In genomic region chr5:76074487-76074886, GRCh38 we compare ENCODE assay signal across 9 cellular contexts. TPM values are rescaled to one million over a fixed set of nuclear protein-coding genes. Genes with fewer than 3 reads are reported as not detected.
DNase-seq lines count a peak whose midpoint lies in the region; ATAC-seq and TF ChIP-seq lines count a peak whose summit lies in the region.
"Had no signal": no experiment of that assay in that cellular context is flagged by ENCODE, and none has a peak within 500 bp of the region (broad histone marks: within the 10 kb centered on the region; RNA-seq: fewer than 3 reads in every experiment).

No MANE protein-coding gene starts in this region.

- no peaks in the 10 kb centered on the region for H3K79me1 ChIP-seq in mesendoderm (ENCODE audit: low read length)

- no peak overlapping the region for H3K18ac ChIP-seq in mesendoderm (ENCODE audit: low read length)

- no peak overlapping the region for H3K56ac ChIP-seq in mesendoderm (ENCODE audit: low read length)

- intact Hi-C loops in left lung (cut with DNase I) (no loop called here), posterior vena cava (cut with DNase I) (no loop called here)

- no peaks in the 10 kb centered on the region for H3K9me2 ChIP-seq in Karpas-422 (replicated peaks; ENCODE audit: insufficient read depth, low read length)

- H3K27me3 ChIP-seq in Karpas-422 (ENCODE audit: low read length) (no peaks in the 10 kb centered on the region), mesendoderm (ENCODE audit: insufficient read depth, low read length, poor library complexity) (peaks cover 3% of the 10 kb centered on the region), left lung (peaks cover 5 to 47% of the 10 kb centered on the region in 2 donors)

- TF ChIP-seq CTCF in astrocyte of the cerebellum (IDR thresholded peaks at IDR 0.05; ENCODE audit: low read depth, low read length, missing control alignments) (peak; percentile 5), left lung (IDR thresholded peaks at IDR 0.05) (no peak)

- no peak for ATAC-seq in left lung

- H3K23ac ChIP-seq in mesendoderm (ENCODE audit: low read length) = no peak overlapping the region

- H4K5ac ChIP-seq in mesendoderm (ENCODE audit: low read length) = no peak overlapping the region

- in situ Hi-C loops in astrocyte of the cerebellum (cut with HindIII; ENCODE audit: low sequenced_read_pairs) (no loop called here), ACHN (cut with HindIII; ENCODE audit: low pct_ligation_motif_present, low pct_unique_long_range_greater_than_20kb, low sequenced_read_pairs) (no loop called here)

- H3K79me2 ChIP-seq in Karpas-422 (ENCODE audit: low read length) (no peaks in the 10 kb centered on the region), mesendoderm (ENCODE audit: control insufficient read depth, insufficient read depth, low read length) (no peaks in the 10 kb centered on the region)

- H3K4me3 ChIP-seq in Karpas-422 (ENCODE audit: low read length) = no peak overlapping the region
- H3K4me3 ChIP-seq in astrocyte of the cerebellum (ENCODE audit: low read depth, low read length) = no peak overlapping the region
- H3K4me3 ChIP-seq in mesendoderm (ENCODE audit: low read length) = no peak overlapping the region
- H3K4me3 ChIP-seq in left lung = no peak overlapping the region

- H3K36me3 ChIP-seq in Karpas-422 (ENCODE audit: insufficient read depth, low read length) (no peaks in the 10 kb centered on the region), mesendoderm (ENCODE audit: control insufficient read depth, insufficient read depth, low read length) (no peaks in the 10 kb centered on the region), left lung (no peaks in the 10 kb centered on the region)

- no CpG with 5 or more reads among the region's 2 CpGs for WGBS in mesendoderm (ENCODE audit: extremely low coverage, insufficient coverage, low lambda C conversion rate)

- H4K20me1 ChIP-seq in Karpas-422 (ENCODE audit: insufficient read depth, low read depth, low read length) = no peaks in the 10 kb centered on the region

- H3K9ac ChIP-seq in Karpas-422 (ENCODE audit: low read length) (no peak overlapping the region), mesendoderm (ENCODE audit: low read length) (no peak overlapping the region)

- H3K4me1 ChIP-seq in Karpas-422 (ENCODE audit: low read length) (peaks cover 5% of the 10 kb centered on the region; the same call in 1 of the 2 replicates), mesendoderm (ENCODE audit: control insufficient read depth, low read depth, low read length) (no peaks in the 10 kb centered on the region), left lung (no peaks in the 10 kb centered on the region)

- no peak overlapping the region for H2BK120ac ChIP-seq in mesendoderm (ENCODE audit: low read depth, low read length)

- no peaks in the 10 kb centered on the region for H3K9me3 ChIP-seq in Karpas-422 (ENCODE audit: low read length)
- no peaks in the 10 kb centered on the region for H3K9me3 ChIP-seq in left lung

- H3K4ac ChIP-seq in mesendoderm (ENCODE audit: low read depth, low read length) = no peak overlapping the region

- H2BK15ac ChIP-seq in mesendoderm (replicated peaks; ENCODE audit: low read depth) = no peak overlapping the region

- H4K8ac ChIP-seq in mesendoderm (ENCODE audit: low read depth, low read length) = no peak overlapping the region

- H3K4me2 ChIP-seq in Karpas-422 (ENCODE audit: low read depth, low read length, poor library complexity, severe bottlenecking) (no peak overlapping the region), mesendoderm (ENCODE audit: low read length) (no peak overlapping the region)

- DNase-seq in GDM1 (lab: John Stamatoyannopoulos, UW) = peak; percentile 49
- peak; percentile 70 for DNase-seq in Karpas-422
- no peak for DNase-seq in astrocyte of the cerebellum (ENCODE audit: low read depth)
- DNase-seq in mesendoderm = peak; percentile 65
- no peak for DNase-seq in ACHN
- DNase-seq in left lung = no peak
- no peak for DNase-seq in NCI-H510A treated with DMSO at 0.1 percent for 48 hours (lab: John Stamatoyannopoulos, UW)
- DNase-seq in posterior vena cava (ENCODE audit: low spot score) = no peak

- no peak overlapping the region for H3K27ac ChIP-seq in Karpas-422 (ENCODE audit: low read length)
- H3K27ac ChIP-seq in mesendoderm (ENCODE audit: low read depth, low read length) = no peak overlapping the region
- no peak overlapping the region for H3K27ac ChIP-seq in left lung

- H2AK5ac ChIP-seq in mesendoderm (ENCODE audit: low read length) = no peak overlapping the region

- no peak overlapping the region for H2BK5ac ChIP-seq in mesendoderm (ENCODE audit: low read length)

- H2AFZ ChIP-seq in Karpas-422 (ENCODE audit: low read length) = no peak overlapping the region

RNA-seq across cellular contexts. Expression of gene SV2C, which starts 8.7 kb away (rescaled TPM):
- total RNA-seq in Karpas-422 (2014; rRNA removed; shearing (Covaris generic); ENCODE audit: low replicate concordance) = not detected in 2 replicates
- polyA plus RNA-seq in mesendoderm (2013, experiment 1 of 2) = 0.03 TPM
- polyA plus RNA-seq in mesendoderm (2013, experiment 2 of 2) = 0.01 TPM
- total RNA-seq in left lung = under 1 TPM; 0.37 to 0.52 TPM
- total RNA-seq in posterior vena cava = under 1 TPM in 1 of 2 donors, not detected in 1; 0.05 TPM
- total RNA-seq: naive thymus-derived CD8-positive, alpha-beta T cell had no signal
- polyA plus RNA-seq: naive thymus-derived CD8-positive, alpha-beta T cell had no signal

Comparison
In these comparisons a context has a peak if more than half of its experiments do, and no peak if none do; other contexts are left out.
1. DNase-seq: peak in GDM1 (single experiment), Karpas-422 (single experiment) and mesendoderm (single experiment); none in astrocyte of the cerebellum (single experiment), ACHN (single experiment), left lung (0 of 2), NCI-H510A treated with DMSO at 0.1 percent for 48 hours (single experiment) and posterior vena cava (single experiment).